Comparison of ENCODE assay signal across 1 cellular context in the genomic region with DNA sequence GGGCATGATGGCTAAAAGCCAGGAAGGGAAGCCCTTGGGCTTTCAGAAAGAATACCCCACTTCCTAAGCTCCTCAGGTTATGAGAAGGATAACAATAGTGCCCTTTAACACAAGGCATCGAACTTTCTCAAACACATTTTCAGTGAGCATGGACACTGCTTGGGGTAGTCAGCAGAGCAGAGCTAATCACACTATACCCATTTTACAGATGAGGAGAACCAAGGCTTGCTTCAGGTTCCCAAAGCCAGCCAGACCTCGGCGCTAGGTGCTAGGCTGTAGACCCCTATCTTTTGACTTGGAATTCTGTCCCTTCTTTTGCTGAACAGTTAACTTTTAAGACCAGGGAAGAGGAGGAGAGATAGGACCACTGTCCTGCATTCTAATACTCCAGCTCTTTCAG.
TF ChIP-seq lines count a peak whose summit lies in the region.

No MANE protein-coding gene starts in this region.

TF ChIP-seq in neural cell, 6 proteins besides CTCF, POLR2A, EP300 and RAD21 (continued from another document):
- TF ChIP-seq EZH2 (IDR thresholded peaks at IDR 0.05; ENCODE audit: borderline replicate concordance, insufficient read depth, low read length, poor library complexity, severe bottlenecking): no peak
- no peak for TF ChIP-seq REST (IDR thresholded peaks at IDR 0.05; ENCODE audit: borderline replicate concordance)
